ENCODE assay signal across 8 cellular contexts in the genomic region with DNA sequence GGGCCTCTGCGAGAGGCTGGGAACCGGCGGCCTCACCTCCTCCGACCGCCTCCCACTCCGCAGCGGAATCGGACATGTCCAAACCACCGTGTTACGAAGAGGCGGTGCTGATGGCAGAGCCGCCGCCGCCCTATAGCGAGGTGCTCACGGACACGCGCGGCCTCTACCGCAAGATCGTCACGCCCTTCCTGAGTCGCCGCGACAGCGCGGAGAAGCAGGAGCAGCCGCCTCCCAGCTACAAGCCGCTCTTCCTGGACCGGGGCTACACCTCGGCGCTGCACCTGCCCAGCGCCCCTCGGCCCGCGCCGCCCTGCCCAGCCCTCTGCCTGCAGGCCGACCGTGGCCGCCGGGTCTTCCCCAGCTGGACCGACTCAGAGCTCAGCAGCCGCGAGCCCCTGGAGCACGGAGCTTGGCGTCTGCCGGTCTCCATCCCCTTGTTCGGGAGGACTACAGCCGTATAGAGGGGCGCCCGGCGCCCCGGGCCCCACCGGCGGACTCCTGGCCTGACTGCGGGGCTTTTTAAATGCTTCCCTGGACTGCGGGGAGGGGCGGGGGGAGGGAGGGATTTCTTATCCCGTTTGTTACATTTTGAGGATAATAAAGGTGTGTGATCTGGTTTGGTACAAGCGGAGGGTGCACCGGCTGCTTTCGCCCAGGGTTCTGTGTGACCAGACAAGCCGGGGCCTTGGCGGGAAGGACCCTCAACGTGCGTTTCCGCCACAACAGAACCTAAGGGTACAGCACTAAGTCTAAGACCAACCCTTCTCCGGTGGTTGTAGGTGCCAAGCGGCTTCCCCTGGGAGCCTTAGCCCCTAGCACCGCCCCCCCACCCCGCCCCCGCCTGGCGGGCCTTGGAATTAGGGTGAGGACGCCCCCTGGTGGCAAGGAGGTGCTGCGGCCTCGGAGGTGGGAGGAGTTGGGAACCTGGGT. TPM values are rescaled to one million over a fixed set of nuclear protein-coding genes. Genes with fewer than 3 reads are reported as not detected.
DNase-seq lines count a peak whose midpoint lies in the region; ATAC-seq, FAIRE-seq and TF ChIP-seq lines count a peak whose summit lies in the region.

No MANE protein-coding gene starts in this region.

- TF ChIP-seq CTCF in GM10248 (IDR thresholded peaks at IDR 0.05; ENCODE audit: control extremely low read depth, extremely low read depth, low read depth, missing control alignments) (peak; percentile 97), adrenal gland (IDR thresholded peaks at IDR 0.05) (peak; percentile 69 to 97 (median 84)), left ventricle myocardium inferior (IDR thresholded peaks at IDR 0.05; ENCODE audit: borderline replicate concordance) (peak; percentile 92)

- peak; percentile 10 for ATAC-seq in HG02571 (IDR thresholded peaks at IDR 0.05; ENCODE audit: unreplicated experiment)

- no peaks in the 10 kb centered on the region for H3K27me3 ChIP-seq in adrenal gland
- peaks cover 22% of the 10 kb centered on the region for H3K27me3 ChIP-seq in left ventricle myocardium inferior (ENCODE audit: low read depth)

- FAIRE-seq in urothelium cell line (lab: Jason Lieb, UNC): no peak

- H3K27ac ChIP-seq in adrenal gland (peak overlapping the region in 2 of 5 donors; percentile 61 to 74), left ventricle myocardium inferior (replicated peaks) (peak overlapping the region; percentile 81)

- intact Hi-C loops in adrenal gland (cut with DNase I): loop anchor here (2.0 to 10.0 kb wide), 5 partner anchors 46 to 141 kb away; a partner anchor contains a TSS
- intact Hi-C loops in left ventricle myocardium inferior (cut with micrococcal nuclease): loop anchor here (10.0 kb wide), 1 partner anchor 141 kb away; a partner anchor contains a TSS

- H3K4me1 ChIP-seq in adrenal gland (replicated peaks in 1 of 2) (peaks cover 14 to 29% of the 10 kb centered on the region in 2 donors), left ventricle myocardium inferior (peaks cover 50% of the 10 kb centered on the region)

- POLR2A ChIA-PET in GM10248 (lab: Yijun Ruan, JAX): interaction anchor here (0.8 to 2.1 kb wide), 4 partner anchors 52 to 72 kb away, joined by 3 to 10 read pairs (median 3); a partner anchor contains a TSS

- DNase-seq in GM10248 (ENCODE audit: extremely low spot score): peak; percentile 91
- peak; percentile 83 for DNase-seq in NCI-H1436 (lab: John Stamatoyannopoulos, UW)
- DNase-seq in T follicular helper cell (ENCODE audit: low read depth): peak; percentile 94
- peak; percentile 91 to 97 (median 93) for DNase-seq in adrenal gland
- peak; percentile 93 for DNase-seq in left ventricle myocardium inferior
- peak; percentile 60 for DNase-seq in pulmonary artery endothelial cell (ENCODE audit: low read depth, low spot score)
- DNase-seq in urothelium cell line (ENCODE audit: low spot score): peak; percentile 88

- H3K9me3 ChIP-seq in adrenal gland (replicated peaks in 1 of 3) (no peaks in the 10 kb centered on the region), left ventricle myocardium inferior (replicated peaks) (no peaks in the 10 kb centered on the region)

- TF ChIP-seq POLR2A in adrenal gland (IDR thresholded peaks at IDR 0.05): no peak

- CTCF ChIA-PET in GM10248 (lab: Yijun Ruan, JAX): interaction anchor here (0.8 to 21.0 kb wide), 41 partner anchors 12 to 385 kb away, joined by 3 to 549 read pairs (median 7); a partner anchor contains a TSS

- H3K36me3 ChIP-seq in adrenal gland (replicated peaks in 1 of 2) (no peaks in the 10 kb centered on the region), left ventricle myocardium inferior (peaks cover 26% of the 10 kb centered on the region)

- H3K4me3 ChIP-seq in adrenal gland (peak overlapping the region in 2 of 4 donors; percentile 16 to 71), left ventricle myocardium inferior (peak overlapping the region; percentile 75)

- 0 to 1% (median 1%) methylated on average over 12 to 76 of the region's 76 CpGs for WGBS in adrenal gland, 4 donors

RNA-seq across cellular contexts. Expression of a gene that starts 9.3 kb away (rescaled TPM):
- total RNA-seq in adrenal gland: 10 to 100 TPM in 1 of 8 donors, 1 to 10 TPM in 7; 3.8 to 13.5 (median 6.9) TPM
- polyA plus RNA-seq in adrenal gland: 1 to 10 TPM in 2 of 3 donors, not detected in 1; 5.4 to 9.8 TPM
- 2.1 TPM for total RNA-seq in left ventricle myocardium inferior
- 5.1 and 9.4 TPM in 2 replicates for total RNA-seq in pulmonary artery endothelial cell

RNA-seq across cellular contexts. Expression of a gene that starts 17.5 kb away (rescaled TPM):
- 10 to 100 TPM; 11.5 to 17.5 (median 12.6) TPM for total RNA-seq in adrenal gland
- 10 to 100 TPM in 2 of 3 donors, 1 to 10 TPM in 1; 5.1 to 47.1 (median 19.1) TPM for polyA plus RNA-seq in adrenal gland
- 21.8 TPM for total RNA-seq in left ventricle myocardium inferior
- total RNA-seq in pulmonary artery endothelial cell: 201 TPM in 2 replicates

RNA-seq across cellular contexts. Expression of a gene that starts 29.4 kb away (rescaled TPM):
- total RNA-seq in adrenal gland (10 to 100 TPM; 16.2 to 31.9 (median 24.6) TPM), left ventricle myocardium inferior (15.6 TPM), pulmonary artery endothelial cell (28.3 and 37.7 TPM in 2 replicates)
- polyA plus RNA-seq in adrenal gland: 10 to 100 TPM in 2 of 3 donors, 1 to 10 TPM in 1; 3.5 to 15.3 (median 11.2) TPM

RNA-seq across cellular contexts. Expression of a gene that starts 41.5 kb away (rescaled TPM):
- total RNA-seq in adrenal gland (10 to 100 TPM; 19.0 to 63.2 (median 38.9) TPM), left ventricle myocardium inferior (54.4 TPM), pulmonary artery endothelial cell (82.4 and 89.8 TPM in 2 replicates)
- 100 to 1,000 TPM in 2 of 3 donors, 1 to 10 TPM in 1; 6.5 to 246 (median 131) TPM for polyA plus RNA-seq in adrenal gland

RNA-seq across cellular contexts. Expression of a gene that starts 46.6 kb away (rescaled TPM):
- total RNA-seq in adrenal gland: under 1 TPM in 6 of 8 donors, not detected in 2; 0.11 to 0.69 (median 0.28) TPM
- under 1 TPM in 2 of 3 donors, not detected in 1; 0.47 to 0.80 TPM for polyA plus RNA-seq in adrenal gland
- not detected for total RNA-seq in left ventricle myocardium inferior
- total RNA-seq in pulmonary artery endothelial cell: 1.1 and 1.5 TPM in 2 replicates
